2 cellular contexts compared by ENCODE assay signal in genomic region chr2:220892018-220892634, GRCh38.
A peak's percentile ranks its signal among the peaks of the same experiment; 100 is the strongest.
TF ChIP-seq lines count a peak whose summit lies in the region.

No MANE protein-coding gene starts in this region.

TF ChIP-seq in WTC11, 78 proteins besides CTCF, POLR2A, EP300 and RAD21:
- TF ChIP-seq ZNF512 (CRISPR knock-in tag; IDR thresholded peaks at IDR 0.05; ENCODE audit: borderline replicate concordance) (peak; percentile 88; the same call in 1 of the 2 replicates), CBFB (CRISPR knock-in tag; IDR thresholded peaks at IDR 0.05; ENCODE audit: low read depth) (no peak)
- TF ChIP-seq, protein P1, sequence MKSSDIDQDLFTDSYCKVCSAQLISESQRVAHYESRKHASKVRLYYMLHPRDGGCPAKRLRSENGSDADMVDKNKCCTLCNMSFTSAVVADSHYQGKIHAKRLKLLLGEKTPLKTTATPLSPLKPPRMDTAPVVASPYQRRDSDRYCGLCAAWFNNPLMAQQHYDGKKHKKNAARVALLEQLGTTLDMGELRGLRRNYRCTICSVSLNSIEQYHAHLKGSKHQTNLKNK (CRISPR knock-in tag; IDR thresholded peaks at IDR 0.05): no peak

TF ChIP-seq in SK-N-SH, 30 proteins besides CTCF, POLR2A, EP300 and RAD21 (continued from another document):
- TF ChIP-seq, protein P2, sequence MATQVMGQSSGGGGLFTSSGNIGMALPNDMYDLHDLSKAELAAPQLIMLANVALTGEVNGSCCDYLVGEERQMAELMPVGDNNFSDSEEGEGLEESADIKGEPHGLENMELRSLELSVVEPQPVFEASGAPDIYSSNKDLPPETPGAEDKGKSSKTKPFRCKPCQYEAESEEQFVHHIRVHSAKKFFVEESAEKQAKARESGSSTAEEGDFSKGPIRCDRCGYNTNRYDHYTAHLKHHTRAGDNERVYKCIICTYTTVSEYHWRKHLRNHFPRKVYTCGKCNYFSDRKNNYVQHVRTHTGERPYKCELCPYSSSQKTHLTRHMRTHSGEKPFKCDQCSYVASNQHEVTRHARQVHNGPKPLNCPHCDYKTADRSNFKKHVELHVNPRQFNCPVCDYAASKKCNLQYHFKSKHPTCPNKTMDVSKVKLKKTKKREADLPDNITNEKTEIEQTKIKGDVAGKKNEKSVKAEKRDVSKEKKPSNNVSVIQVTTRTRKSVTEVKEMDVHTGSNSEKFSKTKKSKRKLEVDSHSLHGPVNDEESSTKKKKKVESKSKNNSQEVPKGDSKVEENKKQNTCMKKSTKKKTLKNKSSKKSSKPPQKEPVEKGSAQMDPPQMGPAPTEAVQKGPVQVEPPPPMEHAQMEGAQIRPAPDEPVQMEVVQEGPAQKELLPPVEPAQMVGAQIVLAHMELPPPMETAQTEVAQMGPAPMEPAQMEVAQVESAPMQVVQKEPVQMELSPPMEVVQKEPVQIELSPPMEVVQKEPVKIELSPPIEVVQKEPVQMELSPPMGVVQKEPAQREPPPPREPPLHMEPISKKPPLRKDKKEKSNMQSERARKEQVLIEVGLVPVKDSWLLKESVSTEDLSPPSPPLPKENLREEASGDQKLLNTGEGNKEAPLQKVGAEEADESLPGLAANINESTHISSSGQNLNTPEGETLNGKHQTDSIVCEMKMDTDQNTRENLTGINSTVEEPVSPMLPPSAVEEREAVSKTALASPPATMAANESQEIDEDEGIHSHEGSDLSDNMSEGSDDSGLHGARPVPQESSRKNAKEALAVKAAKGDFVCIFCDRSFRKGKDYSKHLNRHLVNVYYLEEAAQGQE (IDR thresholded peaks at IDR 0.05; ENCODE audit: low read depth, low read length): no peak
- TF ChIP-seq PBX3 (IDR thresholded peaks at IDR 0.05): no peak
- TF ChIP-seq EZH2phosphoT487 (IDR thresholded peaks at IDR 0.05; ENCODE audit: borderline replicate concordance, low read depth): no peak
- TF ChIP-seq MEF2A (IDR thresholded peaks at IDR 0.05; ENCODE audit: borderline replicate concordance, low read depth): no peak
- TF ChIP-seq, protein P3, sequence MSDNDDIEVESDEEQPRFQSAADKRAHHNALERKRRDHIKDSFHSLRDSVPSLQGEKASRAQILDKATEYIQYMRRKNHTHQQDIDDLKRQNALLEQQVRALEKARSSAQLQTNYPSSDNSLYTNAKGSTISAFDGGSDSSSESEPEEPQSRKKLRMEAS (IDR thresholded peaks at IDR 0.05; ENCODE audit: low read depth): no peak
- no peak for TF ChIP-seq GABPA (IDR thresholded peaks at IDR 0.05; ENCODE audit: low read depth)
- TF ChIP-seq FOXM1 (IDR thresholded peaks at IDR 0.05; ENCODE audit: low read depth): no peak
- TF ChIP-seq POLR2AphosphoS5 (IDR thresholded peaks at IDR 0.05; ENCODE audit: low read depth, low read length): no peak
- no peak for TF ChIP-seq TCF12 (IDR thresholded peaks at IDR 0.05)
- no peak for TF ChIP-seq USF1 (IDR thresholded peaks at IDR 0.05; ENCODE audit: borderline replicate concordance, low read depth)
- no peak for TF ChIP-seq FOXJ3 (CRISPR knock-in tag; IDR thresholded peaks at IDR 0.05)
